ENCODE assay signal across 1 cellular context in the genomic region with DNA sequence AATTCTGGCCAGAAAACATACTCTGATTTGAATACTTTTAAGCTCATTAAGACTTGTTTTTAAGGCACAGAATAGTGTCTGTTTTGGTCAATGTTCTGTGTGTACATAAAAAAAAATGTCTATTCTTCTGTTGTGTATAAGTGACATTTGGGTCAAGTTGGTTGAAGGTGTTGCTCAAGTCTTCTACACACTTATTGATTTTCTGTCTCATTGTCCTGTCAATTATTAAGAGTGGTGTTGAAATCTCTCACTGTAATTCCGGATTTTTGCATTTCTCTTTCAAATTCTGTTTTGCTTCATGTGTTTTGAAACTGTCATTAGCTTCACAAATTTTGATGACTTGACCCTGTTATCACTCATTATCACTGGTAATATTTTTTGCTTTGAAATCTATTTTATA.
TF ChIP-seq lines count a peak whose summit lies in the region.

No MANE protein-coding gene starts in this region.

TF ChIP-seq in HepG2, 621 proteins besides CTCF, POLR2A, EP300 and RAD21 (continued from another document and continues in another):
- TF ChIP-seq, protein P1, sequence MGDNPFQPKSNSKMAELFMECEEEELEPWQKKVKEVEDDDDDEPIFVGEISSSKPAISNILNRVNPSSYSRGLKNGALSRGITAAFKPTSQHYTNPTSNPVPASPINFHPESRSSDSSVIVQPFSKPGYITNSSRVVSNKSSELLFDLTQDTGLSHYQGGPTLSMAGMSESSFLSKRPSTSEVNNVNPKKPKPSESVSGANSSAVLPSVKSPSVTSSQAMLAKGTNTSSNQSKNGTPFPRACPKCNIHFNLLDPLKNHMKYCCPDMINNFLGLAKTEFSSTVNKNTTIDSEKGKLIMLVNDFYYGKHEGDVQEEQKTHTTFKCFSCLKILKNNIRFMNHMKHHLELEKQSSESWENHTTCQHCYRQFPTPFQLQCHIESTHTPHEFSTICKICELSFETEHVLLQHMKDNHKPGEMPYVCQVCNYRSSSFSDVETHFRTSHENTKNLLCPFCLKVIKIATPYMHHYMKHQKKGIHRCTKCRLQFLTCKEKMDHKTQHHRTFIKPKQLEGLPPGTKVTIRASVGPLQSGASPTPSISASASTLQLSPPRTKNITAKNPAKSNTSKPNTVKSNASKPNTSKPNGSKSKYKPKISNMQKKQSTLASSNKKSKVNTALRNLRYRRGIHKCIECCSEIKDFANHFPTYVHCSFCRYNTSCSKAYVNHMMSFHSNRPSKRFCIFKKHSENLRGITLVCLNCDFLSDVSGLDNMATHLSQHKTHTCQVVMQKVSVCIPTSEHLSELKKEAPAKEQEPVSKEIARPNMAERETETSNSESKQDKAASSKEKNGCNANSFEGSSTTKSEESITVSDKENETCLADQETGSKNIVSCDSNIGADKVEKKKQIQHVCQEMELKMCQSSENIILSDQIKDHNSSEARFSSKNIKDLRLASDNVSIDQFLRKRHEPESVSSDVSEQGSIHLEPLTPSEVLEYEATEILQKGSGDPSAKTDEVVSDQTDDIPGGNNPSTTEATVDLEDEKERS (CRISPR knock-in tag; IDR thresholded peaks at IDR 0.05): no peak
- no peak for TF ChIP-seq THYN1 (CRISPR knock-in tag; IDR thresholded peaks at IDR 0.05; ENCODE audit: borderline replicate concordance, low read depth)
- TF ChIP-seq KLF12 (CRISPR knock-in tag; IDR thresholded peaks at IDR 0.05; ENCODE audit: borderline replicate concordance): no peak
- no peak for TF ChIP-seq BRD4 (CRISPR knock-in tag; IDR thresholded peaks at IDR 0.05)
- no peak for TF ChIP-seq GATAD1 (CRISPR knock-in tag; IDR thresholded peaks at IDR 0.05)
- peak; percentile 88 for TF ChIP-seq CEBPG (CRISPR knock-in tag; IDR thresholded peaks at IDR 0.05)
- no peak for TF ChIP-seq JUN (CRISPR knock-in tag; IDR thresholded peaks at IDR 0.05)
- no peak for TF ChIP-seq ZNF773 (CRISPR knock-in tag; IDR thresholded peaks at IDR 0.05; ENCODE audit: borderline replicate concordance)
- TF ChIP-seq GTF3A (CRISPR knock-in tag; conservative IDR thresholded peaks at IDR 0.05): no peak
- TF ChIP-seq, protein P2, sequence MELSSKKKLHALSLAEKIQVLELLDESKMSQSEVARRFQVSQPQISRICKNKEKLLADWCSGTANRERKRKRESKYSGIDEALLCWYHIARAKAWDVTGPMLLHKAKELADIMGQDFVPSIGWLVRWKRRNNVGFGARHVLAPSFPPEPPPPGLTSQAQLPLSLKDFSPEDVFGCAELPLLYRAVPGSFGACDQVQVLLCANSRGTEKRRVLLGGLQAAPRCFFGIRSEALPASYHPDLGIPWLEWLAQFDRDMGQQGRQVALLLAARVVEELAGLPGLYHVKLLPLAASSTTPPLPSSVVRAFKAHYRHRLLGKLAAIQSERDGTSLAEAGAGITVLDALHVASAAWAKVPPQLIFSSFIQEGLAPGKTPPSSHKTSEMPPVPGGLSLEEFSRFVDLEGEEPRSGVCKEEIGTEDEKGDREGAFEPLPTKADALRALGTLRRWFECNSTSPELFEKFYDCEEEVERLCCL (CRISPR knock-in tag; IDR thresholded peaks at IDR 0.05; ENCODE audit: borderline replicate concordance): no peak
- TF ChIP-seq ZSCAN22 (CRISPR knock-in tag; IDR thresholded peaks at IDR 0.05): no peak
- no peak for TF ChIP-seq HDAC2 (CRISPR knock-in tag; IDR thresholded peaks at IDR 0.05)
- TF ChIP-seq KLF16 (CRISPR knock-in tag; IDR thresholded peaks at IDR 0.05): peak in 1 of 2 experiments; percentile 49; a peak in 1 of 4 replicates
- no peak for TF ChIP-seq ATM (IDR thresholded peaks at IDR 0.05; ENCODE audit: borderline replicate concordance)
- peak; percentile 46; the same call in 1 of the 2 replicates for TF ChIP-seq FOXP1 (IDR thresholded peaks at IDR 0.05)
- TF ChIP-seq FOXP1 (CRISPR knock-in tag; IDR thresholded peaks at IDR 0.05): peak; percentile 89
- TF ChIP-seq MAZ (IDR thresholded peaks at IDR 0.05; ENCODE audit: borderline replicate concordance, low read depth, low read length): no peak
- TF ChIP-seq MAZ (CRISPR knock-in tag; IDR thresholded peaks at IDR 0.05; ENCODE audit: low read depth): no peak
- no peak for TF ChIP-seq CBX1 (IDR thresholded peaks at IDR 0.05; ENCODE audit: low read depth)
- TF ChIP-seq ZNF766 (CRISPR knock-in tag; IDR thresholded peaks at IDR 0.05; ENCODE audit: borderline replicate concordance): no peak
- TF ChIP-seq, protein P3, sequence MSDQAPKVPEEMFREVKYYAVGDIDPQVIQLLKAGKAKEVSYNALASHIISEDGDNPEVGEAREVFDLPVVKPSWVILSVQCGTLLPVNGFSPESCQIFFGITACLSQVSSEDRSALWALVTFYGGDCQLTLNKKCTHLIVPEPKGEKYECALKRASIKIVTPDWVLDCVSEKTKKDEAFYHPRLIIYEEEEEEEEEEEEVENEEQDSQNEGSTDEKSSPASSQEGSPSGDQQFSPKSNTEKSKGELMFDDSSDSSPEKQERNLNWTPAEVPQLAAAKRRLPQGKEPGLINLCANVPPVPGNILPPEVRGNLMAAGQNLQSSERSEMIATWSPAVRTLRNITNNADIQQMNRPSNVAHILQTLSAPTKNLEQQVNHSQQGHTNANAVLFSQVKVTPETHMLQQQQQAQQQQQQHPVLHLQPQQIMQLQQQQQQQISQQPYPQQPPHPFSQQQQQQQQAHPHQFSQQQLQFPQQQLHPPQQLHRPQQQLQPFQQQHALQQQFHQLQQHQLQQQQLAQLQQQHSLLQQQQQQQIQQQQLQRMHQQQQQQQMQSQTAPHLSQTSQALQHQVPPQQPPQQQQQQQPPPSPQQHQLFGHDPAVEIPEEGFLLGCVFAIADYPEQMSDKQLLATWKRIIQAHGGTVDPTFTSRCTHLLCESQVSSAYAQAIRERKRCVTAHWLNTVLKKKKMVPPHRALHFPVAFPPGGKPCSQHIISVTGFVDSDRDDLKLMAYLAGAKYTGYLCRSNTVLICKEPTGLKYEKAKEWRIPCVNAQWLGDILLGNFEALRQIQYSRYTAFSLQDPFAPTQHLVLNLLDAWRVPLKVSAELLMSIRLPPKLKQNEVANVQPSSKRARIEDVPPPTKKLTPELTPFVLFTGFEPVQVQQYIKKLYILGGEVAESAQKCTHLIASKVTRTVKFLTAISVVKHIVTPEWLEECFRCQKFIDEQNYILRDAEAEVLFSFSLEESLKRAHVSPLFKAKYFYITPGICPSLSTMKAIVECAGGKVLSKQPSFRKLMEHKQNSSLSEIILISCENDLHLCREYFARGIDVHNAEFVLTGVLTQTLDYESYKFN (CRISPR knock-in tag; conservative IDR thresholded peaks at IDR 0.05): peak; percentile 53
- TF ChIP-seq, protein P4, sequence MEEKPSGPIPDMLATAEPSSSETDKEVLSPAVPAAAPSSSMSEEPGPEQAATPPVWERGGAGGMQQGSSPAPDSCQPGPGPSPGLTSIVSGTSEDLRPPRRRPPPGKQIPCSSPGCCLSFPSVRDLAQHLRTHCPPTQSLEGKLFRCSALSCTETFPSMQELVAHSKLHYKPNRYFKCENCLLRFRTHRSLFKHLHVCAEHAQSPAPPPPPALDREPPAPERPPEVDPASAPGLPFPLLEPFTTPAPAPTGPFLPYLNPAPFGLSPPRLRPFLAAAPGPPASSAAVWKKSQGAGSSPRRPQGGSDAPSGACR (CRISPR knock-in tag; IDR thresholded peaks at IDR 0.05): no peak
- no peak for TF ChIP-seq ATRX (CRISPR knock-in tag; IDR thresholded peaks at IDR 0.05; ENCODE audit: borderline replicate concordance)
- no peak for TF ChIP-seq ZNF674 (CRISPR knock-in tag; IDR thresholded peaks at IDR 0.05; ENCODE audit: low read depth)
- TF ChIP-seq, protein P5, sequence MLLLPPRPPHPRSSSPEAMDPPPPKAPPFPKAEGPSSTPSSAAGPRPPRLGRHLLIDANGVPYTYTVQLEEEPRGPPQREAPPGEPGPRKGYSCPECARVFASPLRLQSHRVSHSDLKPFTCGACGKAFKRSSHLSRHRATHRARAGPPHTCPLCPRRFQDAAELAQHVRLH (CRISPR knock-in tag; IDR thresholded peaks at IDR 0.05; ENCODE audit: borderline replicate concordance, low read depth): no peak
- no peak for TF ChIP-seq ZFY (CRISPR knock-in tag; IDR thresholded peaks at IDR 0.05)
- TF ChIP-seq NR2F6 (IDR thresholded peaks at IDR 0.05): peak; percentile 81
- TF ChIP-seq NR2F6 (CRISPR knock-in tag; IDR thresholded peaks at IDR 0.05): peak; percentile 40; the same call in 1 of the 2 replicates
- TF ChIP-seq, protein P6, sequence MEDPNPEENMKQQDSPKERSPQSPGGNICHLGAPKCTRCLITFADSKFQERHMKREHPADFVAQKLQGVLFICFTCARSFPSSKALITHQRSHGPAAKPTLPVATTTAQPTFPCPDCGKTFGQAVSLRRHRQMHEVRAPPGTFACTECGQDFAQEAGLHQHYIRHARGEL (CRISPR knock-in tag; IDR thresholded peaks at IDR 0.05): no peak
- no peak for TF ChIP-seq SPEN (CRISPR knock-in tag; IDR thresholded peaks at IDR 0.05; ENCODE audit: low read depth)
- TF ChIP-seq ZNF790 (CRISPR knock-in tag; IDR thresholded peaks at IDR 0.05; ENCODE audit: borderline replicate concordance): no peak
- no peak for TF ChIP-seq ZNF879 (CRISPR knock-in tag; IDR thresholded peaks at IDR 0.05)
- TF ChIP-seq AKAP8 (CRISPR knock-in tag; IDR thresholded peaks at IDR 0.05): no peak
- peak; percentile 75 for TF ChIP-seq KAT2B (IDR thresholded peaks at IDR 0.05; ENCODE audit: borderline replicate concordance, low read depth, low read length)
- no peak for TF ChIP-seq ZNF468 (CRISPR knock-in tag; IDR thresholded peaks at IDR 0.05)
- no peak for TF ChIP-seq MBD4 (IDR thresholded peaks at IDR 0.05; ENCODE audit: borderline replicate concordance, low read length)
- no peak for TF ChIP-seq ZNF552 (CRISPR knock-in tag; IDR thresholded peaks at IDR 0.05; ENCODE audit: borderline replicate concordance)
- no peak for TF ChIP-seq ZNF264 (CRISPR knock-in tag; IDR thresholded peaks at IDR 0.05)
- no peak for TF ChIP-seq NR1H2 (CRISPR knock-in tag; IDR thresholded peaks at IDR 0.05; ENCODE audit: borderline replicate concordance, low read depth)
- TF ChIP-seq, protein P7, sequence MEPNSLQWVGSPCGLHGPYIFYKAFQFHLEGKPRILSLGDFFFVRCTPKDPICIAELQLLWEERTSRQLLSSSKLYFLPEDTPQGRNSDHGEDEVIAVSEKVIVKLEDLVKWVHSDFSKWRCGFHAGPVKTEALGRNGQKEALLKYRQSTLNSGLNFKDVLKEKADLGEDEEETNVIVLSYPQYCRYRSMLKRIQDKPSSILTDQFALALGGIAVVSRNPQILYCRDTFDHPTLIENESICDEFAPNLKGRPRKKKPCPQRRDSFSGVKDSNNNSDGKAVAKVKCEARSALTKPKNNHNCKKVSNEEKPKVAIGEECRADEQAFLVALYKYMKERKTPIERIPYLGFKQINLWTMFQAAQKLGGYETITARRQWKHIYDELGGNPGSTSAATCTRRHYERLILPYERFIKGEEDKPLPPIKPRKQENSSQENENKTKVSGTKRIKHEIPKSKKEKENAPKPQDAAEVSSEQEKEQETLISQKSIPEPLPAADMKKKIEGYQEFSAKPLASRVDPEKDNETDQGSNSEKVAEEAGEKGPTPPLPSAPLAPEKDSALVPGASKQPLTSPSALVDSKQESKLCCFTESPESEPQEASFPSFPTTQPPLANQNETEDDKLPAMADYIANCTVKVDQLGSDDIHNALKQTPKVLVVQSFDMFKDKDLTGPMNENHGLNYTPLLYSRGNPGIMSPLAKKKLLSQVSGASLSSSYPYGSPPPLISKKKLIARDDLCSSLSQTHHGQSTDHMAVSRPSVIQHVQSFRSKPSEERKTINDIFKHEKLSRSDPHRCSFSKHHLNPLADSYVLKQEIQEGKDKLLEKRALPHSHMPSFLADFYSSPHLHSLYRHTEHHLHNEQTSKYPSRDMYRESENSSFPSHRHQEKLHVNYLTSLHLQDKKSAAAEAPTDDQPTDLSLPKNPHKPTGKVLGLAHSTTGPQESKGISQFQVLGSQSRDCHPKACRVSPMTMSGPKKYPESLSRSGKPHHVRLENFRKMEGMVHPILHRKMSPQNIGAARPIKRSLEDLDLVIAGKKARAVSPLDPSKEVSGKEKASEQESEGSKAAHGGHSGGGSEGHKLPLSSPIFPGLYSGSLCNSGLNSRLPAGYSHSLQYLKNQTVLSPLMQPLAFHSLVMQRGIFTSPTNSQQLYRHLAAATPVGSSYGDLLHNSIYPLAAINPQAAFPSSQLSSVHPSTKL (CRISPR knock-in tag; IDR thresholded peaks at IDR 0.05): peak; percentile 81
- TF ChIP-seq, protein P8, sequence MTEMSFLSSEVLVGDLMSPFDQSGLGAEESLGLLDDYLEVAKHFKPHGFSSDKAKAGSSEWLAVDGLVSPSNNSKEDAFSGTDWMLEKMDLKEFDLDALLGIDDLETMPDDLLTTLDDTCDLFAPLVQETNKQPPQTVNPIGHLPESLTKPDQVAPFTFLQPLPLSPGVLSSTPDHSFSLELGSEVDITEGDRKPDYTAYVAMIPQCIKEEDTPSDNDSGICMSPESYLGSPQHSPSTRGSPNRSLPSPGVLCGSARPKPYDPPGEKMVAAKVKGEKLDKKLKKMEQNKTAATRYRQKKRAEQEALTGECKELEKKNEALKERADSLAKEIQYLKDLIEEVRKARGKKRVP (CRISPR knock-in tag; IDR thresholded peaks at IDR 0.05): 0 out of 4 replicates have a peak, but pooled peaks of 1 of the 2 experiments have one; percentile 25
- no peak for TF ChIP-seq HMGA1 (CRISPR knock-in tag; conservative IDR thresholded peaks at IDR 0.05)
- TF ChIP-seq, protein P9, sequence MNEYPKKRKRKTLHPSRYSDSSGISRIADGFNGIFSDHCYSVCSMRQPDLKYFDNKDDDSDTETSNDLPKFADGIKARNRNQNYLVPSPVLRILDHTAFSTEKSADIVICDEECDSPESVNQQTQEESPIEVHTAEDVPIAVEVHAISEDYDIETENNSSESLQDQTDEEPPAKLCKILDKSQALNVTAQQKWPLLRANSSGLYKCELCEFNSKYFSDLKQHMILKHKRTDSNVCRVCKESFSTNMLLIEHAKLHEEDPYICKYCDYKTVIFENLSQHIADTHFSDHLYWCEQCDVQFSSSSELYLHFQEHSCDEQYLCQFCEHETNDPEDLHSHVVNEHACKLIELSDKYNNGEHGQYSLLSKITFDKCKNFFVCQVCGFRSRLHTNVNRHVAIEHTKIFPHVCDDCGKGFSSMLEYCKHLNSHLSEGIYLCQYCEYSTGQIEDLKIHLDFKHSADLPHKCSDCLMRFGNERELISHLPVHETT (CRISPR knock-in tag; conservative IDR thresholded peaks at IDR 0.05): no peak
- no peak for TF ChIP-seq RORA (CRISPR knock-in tag; IDR thresholded peaks at IDR 0.05)
- TF ChIP-seq NR2F2 (IDR thresholded peaks at IDR 0.05; ENCODE audit: borderline replicate concordance, low read depth): peak; percentile 90
- TF ChIP-seq ZNF792 (CRISPR knock-in tag; IDR thresholded peaks at IDR 0.05): no peak
- TF ChIP-seq, protein P10, sequence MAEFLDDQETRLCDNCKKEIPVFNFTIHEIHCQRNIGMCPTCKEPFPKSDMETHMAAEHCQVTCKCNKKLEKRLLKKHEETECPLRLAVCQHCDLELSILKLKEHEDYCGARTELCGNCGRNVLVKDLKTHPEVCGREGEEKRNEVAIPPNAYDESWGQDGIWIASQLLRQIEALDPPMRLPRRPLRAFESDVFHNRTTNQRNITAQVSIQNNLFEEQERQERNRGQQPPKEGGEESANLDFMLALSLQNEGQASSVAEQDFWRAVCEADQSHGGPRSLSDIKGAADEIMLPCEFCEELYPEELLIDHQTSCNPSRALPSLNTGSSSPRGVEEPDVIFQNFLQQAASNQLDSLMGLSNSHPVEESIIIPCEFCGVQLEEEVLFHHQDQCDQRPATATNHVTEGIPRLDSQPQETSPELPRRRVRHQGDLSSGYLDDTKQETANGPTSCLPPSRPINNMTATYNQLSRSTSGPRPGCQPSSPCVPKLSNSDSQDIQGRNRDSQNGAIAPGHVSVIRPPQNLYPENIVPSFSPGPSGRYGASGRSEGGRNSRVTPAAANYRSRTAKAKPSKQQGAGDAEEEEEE (CRISPR knock-in tag; IDR thresholded peaks at IDR 0.05; ENCODE audit: borderline replicate concordance): no peak
